In genomic region chr1:29120955-29121485, GRCh38 we compare ENCODE assay signal across 8 cellular contexts. TPM values are rescaled to one million over a fixed set of nuclear protein-coding genes. Genes with fewer than 3 reads are reported as not detected.
DNase-seq lines count a peak whose midpoint lies in the region; ATAC-seq and TF ChIP-seq lines count a peak whose summit lies in the region.

No MANE protein-coding gene starts in this region.

- peak; percentile 87 for DNase-seq in NCI-H82 (lab: John Stamatoyannopoulos, UW)
- peak; percentile 29 for DNase-seq in activated T-helper 1 cell treated with Interleukin-2 at 50 U/mL for 16 hours (ENCODE audit: low read depth)
- peak; percentile 53 for DNase-seq in left cardiac atrium
- peak; percentile 32 to 58 for DNase-seq in stimulated activated CD4-positive, alpha-beta T cell treated with anti-CD3 and anti-CD28 coated beads, Interleukin-12 subunit alpha, Interleukin-12 subunit beta, amount 100 ng/mL, for 24 hours (ENCODE audit: low read depth in 2 of 2)
- DNase-seq in NCI-H2081 (lab: John Stamatoyannopoulos, UW): no peak
- DNase-seq in NCI-H2029 treated with DMSO at 0.1 percent for 48 hours (lab: John Stamatoyannopoulos, UW): no peak

- intact Hi-C loops in left cardiac atrium (cut with DNase I): loop anchor here in 1 of 2 donors (5.0 kb wide), 1 partner anchor 61 kb away; the partner anchor contains the start of gene SRSF4

- ATAC-seq in left cardiac atrium: no peak
- no peak for ATAC-seq in HG03432 (IDR thresholded peaks at IDR 0.05; ENCODE audit: unreplicated experiment)

- TF ChIP-seq CTCF in GM12872 (IDR thresholded peaks at IDR 0.05; ENCODE audit: insufficient read depth, low read depth, low read length): peak; percentile 74

RNA-seq across cellular contexts. Expression of gene TMEM200B, which starts 2.7 kb away (rescaled TPM):
- total RNA-seq in left cardiac atrium: 1 to 10 TPM; 4.0 to 4.7 TPM

Comparison
In these comparisons a context has a peak if more than half of its experiments do, and no peak if none do; other contexts are left out.
1. DNase-seq: peak in NCI-H82 (single experiment), activated T-helper 1 cell treated with Interleukin-2 at 50 U/mL for 16 hours (single experiment), left cardiac atrium (single experiment) and stimulated activated CD4-positive, alpha-beta T cell treated with anti-CD3 and anti-CD28 coated beads, Interleukin-12 subunit alpha, Interleukin-12 subunit beta, amount 100 ng/mL, for 24 hours (2 of 2); none in NCI-H2081 (0 of 2) and NCI-H2029 treated with DMSO at 0.1 percent for 48 hours (single experiment).